9 cellular contexts compared by ENCODE assay signal in genomic region chr15:41490355-41490754, GRCh38. TPM values are rescaled to one million over a fixed set of nuclear protein-coding genes. Genes with fewer than 3 reads are reported as not detected.
DNase-seq lines count a peak whose midpoint lies in the region; FAIRE-seq and TF ChIP-seq lines count a peak whose summit lies in the region.
"Had no signal": no experiment of that assay in that cellular context is flagged by ENCODE, and none has a peak within 500 bp of the region (broad histone marks: within the 10 kb centered on the region; RNA-seq: fewer than 3 reads in every experiment).

No MANE protein-coding gene starts in this region.

- intact Hi-C loops in uterus (cut with DNase I; ENCODE audit: low total_unique reads) = no loop called here

- no peak for TF ChIP-seq POLR2A in uterus (IDR thresholded peaks at IDR 0.05)

- DNase-seq in AG09319 (ENCODE audit: extremely low read depth, low read depth) (peak; percentile 86), GM19239 (ENCODE audit: insufficient read length, low spot score) (no peak), RWPE1 (ENCODE audit: low spot score) (peak; percentile 94), fibroblast of pulmonary artery (ENCODE audit: low read depth) (peak; percentile 96), T-helper 9 cell (no peak), substantia nigra (lab: John Stamatoyannopoulos, UW) (no peak), uterus (no peak), NCI-H82 treated with DMSO at 0.1 percent for 48 hours (lab: John Stamatoyannopoulos, UW; ENCODE audit: unreplicated experiment) (no peak)

- no peak for TF ChIP-seq CTCF in AG09319 (IDR thresholded peaks at IDR 0.05; ENCODE audit: low read depth, low read length)
- no peak for TF ChIP-seq CTCF in RWPE1 (conservative IDR thresholded peaks at IDR 0.05; ENCODE audit: low read depth)
- no peak for TF ChIP-seq CTCF in fibroblast of pulmonary artery (IDR thresholded peaks at IDR 0.05; ENCODE audit: low read length, missing control alignments)
- TF ChIP-seq CTCF in uterus (IDR thresholded peaks at IDR 0.05) = no peak

- no peaks in the 10 kb centered on the region for H3K36me3 ChIP-seq in uterus

- H3K27me3 ChIP-seq in uterus = peaks cover 0 to 17% of the 10 kb centered on the region in 2 donors

- CTCF ChIA-PET in RWPE1 (lab: Yijun Ruan, JAX) = interaction anchor here (0.6 kb wide), 1 partner anchor 285 kb away, joined by 4 read pairs; no protein-coding TSS in a partner anchor

- no peaks in the 10 kb centered on the region for H3K9me3 ChIP-seq in uterus

- peak; percentile 55 for FAIRE-seq in GM19239 (lab: Jason Lieb, UNC)

- no peak overlapping the region for H3K4me3 ChIP-seq in fibroblast of pulmonary artery (replicated peaks; ENCODE audit: low read depth, low read length)
- no peak overlapping the region for H3K4me3 ChIP-seq in uterus
- H3K4me3 ChIP-seq: skin epidermis had no signal

- peaks cover 8 to 10% of the 10 kb centered on the region in 2 donors for H3K4me1 ChIP-seq in uterus

- POLR2A ChIA-PET in RWPE1 (lab: Yijun Ruan, JAX; ENCODE audit: low non-redundant PET) = no interaction called here

- H3K27ac ChIP-seq in RWPE1 (peak overlapping the region; percentile 64), substantia nigra (ENCODE audit: low read depth, low read length, poor library complexity, severe bottlenecking) (no peak overlapping the region), uterus (no peak overlapping the region)
- H3K27ac ChIP-seq: skin epidermis had no signal

RNA-seq across cellular contexts. Expression of gene ITPKA, which starts 3.3 kb away (rescaled TPM):
- 1 to 10 TPM in 1 of 4 donors, under 1 TPM in 1, not detected in 2; 0.41 to 1.3 TPM for total RNA-seq in uterus

RNA-seq across cellular contexts. Expression of gene LTK, which starts 23.3 kb away (rescaled TPM):
- total RNA-seq in uterus = under 1 TPM in 2 of 4 donors, not detected in 2; 0.24 to 0.55 TPM

RNA-seq across cellular contexts. Expression of gene RPAP1, which starts 53.7 kb away (rescaled TPM):
- 10 to 100 TPM in 3 of 4 donors, 1 to 10 TPM in 1; 3.8 to 42.5 (median 25.8) TPM for total RNA-seq in uterus

Comparison
In these comparisons a context has a peak if more than half of its experiments do, and no peak if none do; other contexts are left out.
1. DNase-seq: peak in AG09319 (single experiment), RWPE1 (single experiment) and fibroblast of pulmonary artery (single experiment); none in GM19239 (single experiment), T-helper 9 cell (single experiment), substantia nigra (0 of 49), uterus (0 of 2) and NCI-H82 treated with DMSO at 0.1 percent for 48 hours (single experiment).